25 cellular contexts compared by ENCODE assay signal in genomic region chr5:57358796-57359592, GRCh38.
"Had no signal": no experiment of that assay in that cellular context is flagged by ENCODE, and none has a peak within 500 bp of the region (broad histone marks: within the 10 kb centered on the region; RNA-seq: fewer than 3 reads in every experiment).

No MANE protein-coding gene starts in this region.

- H3K4me1 ChIP-seq: breast epithelium, Peyer's patch, SJCRH30 had no signal

- H3K9me3 ChIP-seq: breast epithelium, Peyer's patch, SJCRH30 had no signal

- H3K36me3 ChIP-seq: breast epithelium, Peyer's patch, SJCRH30 had no signal

- H3K27ac ChIP-seq: breast epithelium, Peyer's patch, RWPE1, SJCRH30 had no signal

- H3K27me3 ChIP-seq: breast epithelium, Peyer's patch, SJCRH30 had no signal

- DNase-seq: activated CD4-positive, alpha-beta T cell treated with anti-CD3 and anti-CD28 coated beads for 48 hours; activated CD4-positive, alpha-beta T cell treated with anti-CD3 and anti-CD28 coated beads, Interleukin-2, amount 50 U/mL, for 4 hours; activated CD4-positive, CD25-positive, alpha-beta regulatory T cell treated with anti-CD3 and anti-CD28 coated beads, Interleukin-2, amount 50 U/mL, for 72 hours; activated CD8-positive, alpha-beta memory T cell treated with anti-CD3 and anti-CD28 coated beads, Interleukin-2, amount 50 U/mL, for 48 hours; activated CD8-positive, alpha-beta T cell treated with anti-CD3 and anti-CD28 coated beads, Interleukin-2, amount 10 ng/mL, durations not matched to agents 7 days and 5 days; activated naive CD4-positive, alpha-beta T cell treated with anti-CD3 and anti-CD28 coated beads, Interleukin-2, amount 50 U/mL, for 16 hours; activated naive CD8-positive, alpha-beta T cell treated with anti-CD3 and anti-CD28 coated beads, Interleukin-2, amount 10 ng/mL, durations not matched to agents 7 days and 5 days; activated T-cell treated with anti-CD3 and anti-CD28 coated beads, Interleukin-2, amount 50 U/mL, for 1 hour; aorta; central memory CD4-positive, alpha-beta T cell; Kasumi-1; KBM-7; NCI-H1105 treated with DMSO at 0.1 percent for 48 hours; NCI-H146; NCI-H1930; NCI-H2171 treated with DMSO at 0.1 percent for 48 hours; NCI-H345; NCI-H510A; NCI-H526 treated with DMSO at 0.1 percent for 48 hours; NCI-H82; Peyer's patch; Right ventricle myocardium superior; SJCRH30 had no signal

- H3K4me3 ChIP-seq: breast epithelium, Peyer's patch, SJCRH30 had no signal
